ENCODE assay signal across 13 cellular contexts in the genomic region with DNA sequence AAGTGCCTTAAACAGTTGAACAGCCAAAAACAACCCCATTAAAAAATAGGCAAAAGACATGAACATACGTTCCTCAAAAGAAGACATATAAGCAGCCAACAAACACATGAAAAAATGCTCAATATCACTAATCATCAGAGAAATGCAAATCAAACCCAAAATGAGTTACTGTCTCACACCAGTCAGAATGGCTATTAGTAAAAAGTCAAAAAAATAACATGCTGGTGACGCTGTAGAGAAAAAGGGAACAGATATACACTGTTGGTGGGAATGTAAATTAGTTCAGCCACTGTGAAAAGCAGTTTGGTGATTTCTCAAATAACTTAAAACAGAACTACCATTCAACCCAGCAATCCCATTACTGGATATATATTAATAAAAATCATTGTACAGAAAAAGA. TPM values are rescaled to one million over a fixed set of nuclear protein-coding genes. Genes with fewer than 3 reads are reported as not detected.
DNase-seq lines count a peak whose midpoint lies in the region; ATAC-seq, FAIRE-seq and TF ChIP-seq lines count a peak whose summit lies in the region.
"Not testable (repeated sequence)": the region's sequence is repeated elsewhere in the genome, so short reads cannot be mapped to it uniquely, and the experiment has no call there.
"Had no signal": no experiment of that assay in that cellular context is flagged by ENCODE, and none has a peak within 500 bp of the region (broad histone marks: within the 10 kb centered on the region; RNA-seq: fewer than 3 reads in every experiment).

No MANE protein-coding gene starts in this region.

- H3K4me1 Mint-ChIP-seq in naive B cell: peaks cover 25 to 49% (median 47%) of the 10 kb centered on the region in 3 donors
- peaks cover 21 to 43% of the 10 kb centered on the region in 2 donors for H3K4me1 Mint-ChIP-seq in stimulated activated naive B cell treated with anti-CD40 and anti-IgM and Interleukin-4, amounts not matched to agents 10 μg/mL and 1 μg/mL and 100 μg/mL, for 72 hours

- H3K4me3 Mint-ChIP-seq in naive B cell: peak overlapping the region in 5 of 8 donors; percentile 2 to 70 (median 62)
- H3K4me3 Mint-ChIP-seq in stimulated activated naive B cell treated with anti-CD40 and anti-IgM and Interleukin-4, amounts not matched to agents 10 μg/mL and 1 μg/mL and 100 μg/mL, for 72 hours: not testable (repeated sequence)

- POLR2A ChIA-PET in GM12878 (lab: Charles Lee): interaction anchor here (0.6 kb wide), 1 partner anchor 40 kb away, joined by 4 read pairs; no protein-coding TSS in a partner anchor

- intact Hi-C loops in GM12878 (cut with micrococcal nuclease; ENCODE audit: unreplicated experiment): not testable (repeated sequence)

- not testable (repeated sequence) for H3K4me3 ChIP-seq in GM12864 (ENCODE audit: low read depth, low read length); OCI-LY3 (ENCODE audit: low read length); GM12878

- H3K27ac ChIP-seq in OCI-LY3 (ENCODE audit: low read length); GM12878 (ENCODE audit: control insufficient read depth, insufficient read depth): not testable (repeated sequence)

- RAD21 ChIA-PET in GM12878 (lab: Charles Lee; ENCODE audit: unreplicated experiment): interaction anchor here (2.2 to 2.6 kb wide), 2 partner anchors 26 to 77 kb away, joined by 6 to 8 read pairs; no protein-coding TSS in a partner anchor

- peaks cover 45% of the 10 kb centered on the region for H3K4me1 ChIP-seq in OCI-LY3 (ENCODE audit: low read length)
- not testable (repeated sequence) for H3K4me1 ChIP-seq in GM12878 (ENCODE audit: control insufficient read depth, insufficient read depth, low read length)

- peaks cover 72% of the 10 kb centered on the region for H3K27me3 ChIP-seq in OCI-LY3 (ENCODE audit: low read depth, low read length)
- H3K27me3 ChIP-seq in GM12878 (replicated peaks in 1 of 2; ENCODE audit: control insufficient read depth in 2 of 2, insufficient read depth in 2 of 2, low read length in 1 of 2): not testable (repeated sequence)

- not testable (repeated sequence) for TF ChIP-seq EP300 in GM12878 (IDR thresholded peaks at IDR 0.05; ENCODE audit: borderline replicate concordance in 1 of 2, control insufficient read depth in 1 of 2, low read depth in 2 of 2, low read length in 2 of 2)

- CTCF ChIA-PET in GM12878 (lab: Yijun Ruan, JAX): interaction anchor here (1.1 to 2.9 kb wide), 7 partner anchors 10 to 153 kb away, joined by 3 to 12 read pairs (median 4); no protein-coding TSS in a partner anchor

- FAIRE-seq in GM12891 (lab: Jason Lieb, UNC); GM12878 (lab: Jason Lieb, UNC): not testable (repeated sequence)

- DNase-seq in GM12864 (ENCODE audit: low read depth) (peak; percentile 34), GM12878 (ENCODE audit: low read depth, low spot score) (peak; percentile 28), naive B cell (peak; percentile 12)
- DNase-seq in GM12891 (ENCODE audit: insufficient read length, low spot score); stimulated activated naive B cell treated with anti-CD40 and anti-IgM and Interleukin-4, amounts not matched to agents 10 μg/mL and 1 μg/mL and 100 μg/mL, for 72 hours: not testable (repeated sequence)

- ATAC-seq in GM12878: peak; percentile 81
- not testable (repeated sequence) for ATAC-seq in naive B cell (ENCODE audit: low read depth in 2 of 2)
- ATAC-seq in stimulated activated naive B cell treated with anti-CD40 and anti-IgM and Interleukin-4, amounts not matched to agents 10 μg/mL and 1 μg/mL and 100 μg/mL, for 72 hours (replicated peaks): peak; percentile 91 to 93

- SMC1A ChIA-PET in GM12878 (lab: Charles Lee; ENCODE audit: uncharacterized antibody, unreplicated experiment): interaction anchor here (0.9 to 4.5 kb wide), 8 partner anchors 9 to 154 kb away, joined by 3 to 16 read pairs (median 5); a partner anchor contains a TSS

- not testable (repeated sequence) for TF ChIP-seq POLR2A in GM12891 (IDR thresholded peaks at IDR 0.05; ENCODE audit: low read depth, low read length); GM12878 (IDR thresholded peaks at IDR 0.05; ENCODE audit: low read depth, low read length)

- H2AFZ ChIP-seq in OCI-LY3 (ENCODE audit: low read depth, low read length); GM12878 (ENCODE audit: control insufficient read depth, low read depth, low read length): not testable (repeated sequence)

- not testable (repeated sequence) for H3K36me3 ChIP-seq in OCI-LY3 (replicated peaks; ENCODE audit: low read depth, low read length); GM12878 (ENCODE audit: control insufficient read depth in 2 of 2, insufficient read depth in 2 of 2, low read length in 1 of 2)

- in situ Hi-C loops in GM12878 (cut with MboI): not testable (repeated sequence)

- not testable (repeated sequence) for TF ChIP-seq CTCF in GM12864 (IDR thresholded peaks at IDR 0.05; ENCODE audit: low read depth, low read length, missing control alignments); OCI-LY3 (IDR thresholded peaks at IDR 0.05; ENCODE audit: low read depth, low read length); GM12878 (IDR thresholded peaks at IDR 0.05 in 2 of 3, conservative IDR thresholded peaks at IDR 0.05 in 1 of 3; ENCODE audit: control insufficient read depth in 2 of 3, extremely low read depth in 1 of 3, insufficient read depth in 1 of 3, low read depth in 3 of 3, low read length in 3 of 3)

- TF ChIP-seq RAD21 in GM12878 (IDR thresholded peaks at IDR 0.05; ENCODE audit: insufficient read depth, low read depth, low read length): not testable (repeated sequence)

- H3K9me3 ChIP-seq in OCI-LY3 (ENCODE audit: insufficient read depth, low read length); GM12878 (replicated peaks; ENCODE audit: control insufficient read depth, insufficient read depth, low read length): not testable (repeated sequence)

- not testable (repeated sequence) for H3K79me2 ChIP-seq in OCI-LY3 (ENCODE audit: low read length); GM12878 (ENCODE audit: control insufficient read depth, insufficient read depth, low read length)

- peak overlapping the region in 1 of 6 donors; percentile 16 for H3K27ac Mint-ChIP-seq in naive B cell
- not testable (repeated sequence) for H3K27ac Mint-ChIP-seq in stimulated activated naive B cell treated with anti-CD40 and anti-IgM and Interleukin-4, amounts not matched to agents 10 μg/mL and 1 μg/mL and 100 μg/mL, for 72 hours

- H3K4me2 ChIP-seq in OCI-LY3 (ENCODE audit: low read length): peak overlapping the region; percentile 45
- not testable (repeated sequence) for H3K4me2 ChIP-seq in GM12878 (ENCODE audit: control insufficient read depth, insufficient read depth)

- WGBS in GM12878 (ENCODE audit: insufficient coverage, insufficient replicate concordance, low lambda C conversion rate, missing lambda C conversion rate): 0% methylated on average over 2 of the region's 2 CpGs

- not testable (repeated sequence) for H4K20me1 ChIP-seq in OCI-LY3 (ENCODE audit: insufficient read depth, low read length); GM12878 (ENCODE audit: control insufficient read depth, insufficient read depth)

- H3K9me3 Mint-ChIP-seq in naive B cell; stimulated activated naive B cell treated with anti-CD40 and anti-IgM and Interleukin-4, amounts not matched to agents 10 μg/mL and 1 μg/mL and 100 μg/mL, for 72 hours: not testable (repeated sequence)

- H3K36me3 Mint-ChIP-seq in naive B cell; stimulated activated naive B cell treated with anti-CD40 and anti-IgM and Interleukin-4, amounts not matched to agents 10 μg/mL and 1 μg/mL and 100 μg/mL, for 72 hours: not testable (repeated sequence)

- BruUV-seq in GM12878 (replicated peaks; lab: Mats Ljungman, UMichigan): not testable (repeated sequence)

- not testable (repeated sequence) for H3K27me3 Mint-ChIP-seq in naive B cell; stimulated activated naive B cell treated with anti-CD40 and anti-IgM and Interleukin-4, amounts not matched to agents 10 μg/mL and 1 μg/mL and 100 μg/mL, for 72 hours

- not testable (repeated sequence) for H3K9ac ChIP-seq in OCI-LY3 (ENCODE audit: low read length); GM12878 (ENCODE audit: control insufficient read depth, insufficient read depth, low read length)

RNA-seq across cellular contexts. Expression of a gene that starts 6.0 kb away (rescaled TPM):
- polyA plus RNA-seq in GM12891 (2012; ENCODE audit: low read depth, missing spikeins): not detected
- total RNA-seq in GM12878 (2013; cell fraction: nucleolus; rRNA removed): not detected in 2 replicates
- not detected in 2 replicates for total RNA-seq in GM12878 (2014; rRNA removed)
- not detected in 2 replicates for total RNA-seq in GM12878 (2014; rRNA removed; fragmentation: Illumina TruSeq; extraction: Trizol)
- total RNA-seq in GM12878 (2021): not detected in 2 replicates
- polyA plus RNA-seq in GM12878 (2011; ENCODE audit: low read depth): not detected
- polyA plus RNA-seq in GM12878 (2011; rRNA removed): not detected in 2 replicates
- polyA plus RNA-seq in GM12878 (2011; cell fraction: cytosol; rRNA removed): not detected in 2 replicates
- not detected in 2 replicates for polyA plus RNA-seq in GM12878 (2011; cell fraction: nucleus; rRNA removed)
- polyA plus RNA-seq in GM12878 (2012): not detected in 2 replicates
- 0.12 TPM in 1 of 2 replicates, not detected in the other for polyA plus RNA-seq in GM12878 (2014; fragmentation: Illumina TruSeq; extraction: Trizol)
- polyA plus RNA-seq in GM12878 (2014; fragmentation: Nextera tagmentation; extraction: Ambion mirVana): not detected
- polyA plus RNA-seq in GM12878 (2014; rRNA removed): not detected in 2 replicates
- not detected for polyA plus RNA-seq in GM12878 (2016; fragmentation: Nextera tagmentation; extraction: Ambion mirVana)
- not detected in 2 replicates for polyA minus RNA-seq in GM12878 (2011; rRNA and poly(A)+ RNA removed)
- polyA minus RNA-seq in GM12878 (2011; cell fraction: cytosol; rRNA and poly(A)+ RNA removed): not detected in 2 replicates
- polyA minus RNA-seq in GM12878 (2011; cell fraction: nucleus; rRNA and poly(A)+ RNA removed): not detected in 2 replicates
- not detected for polyA plus RNA-seq in naive B cell (ENCODE audit: low read depth in 6 of 6)
- total RNA-seq: A673; Calu3; CD4-positive, alpha-beta T cell; CD8-positive, alpha-beta T cell had no signal
- polyA plus RNA-seq: AG04450, BJ had no signal

RNA-seq across cellular contexts. Expression of a gene that starts 8.8 kb away (rescaled TPM):
- polyA plus RNA-seq in GM12891 (2012; ENCODE audit: low read depth, missing spikeins): not detected
- not detected in 2 replicates for total RNA-seq in GM12878 (2013; cell fraction: nucleolus; rRNA removed)
- total RNA-seq in GM12878 (2014; rRNA removed) (not detected in 2 replicates), GM12878 (2014; rRNA removed; fragmentation: Illumina TruSeq; extraction: Trizol) (not detected in 2 replicates), GM12878 (2021) (not detected in 2 replicates)
- not detected for polyA plus RNA-seq in GM12878 (2011; ENCODE audit: low read depth)
- polyA plus RNA-seq in GM12878 (2011; rRNA removed) (not detected in 2 replicates), GM12878 (2014; fragmentation: Illumina TruSeq; extraction: Trizol) (not detected in 2 replicates), GM12878 (2014; fragmentation: Nextera tagmentation; extraction: Ambion mirVana) (not detected), GM12878 (2014; rRNA removed) (not detected in 2 replicates), GM12878 (2016; fragmentation: Nextera tagmentation; extraction: Ambion mirVana) (not detected), naive B cell (ENCODE audit: low read depth in 6 of 6) (not detected)
- polyA plus RNA-seq in GM12878 (2011; cell fraction: cytosol; rRNA removed): not detected in 2 replicates
- not detected in 2 replicates for polyA plus RNA-seq in GM12878 (2011; cell fraction: nucleus; rRNA removed)
- polyA plus RNA-seq in GM12878 (2012): not detected in 2 replicates
- not detected in 2 replicates for polyA minus RNA-seq in GM12878 (2011; rRNA and poly(A)+ RNA removed)
- not detected in 2 replicates for polyA minus RNA-seq in GM12878 (2011; cell fraction: cytosol; rRNA and poly(A)+ RNA removed)
- not detected in 2 replicates for polyA minus RNA-seq in GM12878 (2011; cell fraction: nucleus; rRNA and poly(A)+ RNA removed)
- total RNA-seq: A673; Caco-2; Calu3; CD4-positive, alpha-beta T cell; CD8-positive, alpha-beta T cell had no signal
- polyA plus RNA-seq: AG04450, BJ had no signal

RNA-seq across cellular contexts. Expression of a gene that starts 14.0 kb away (rescaled TPM):
- polyA plus RNA-seq in GM12891 (2012; ENCODE audit: low read depth, missing spikeins): not detected
- not detected in 2 replicates for total RNA-seq in GM12878 (2013; cell fraction: nucleolus; rRNA removed)
- total RNA-seq in GM12878 (2014; rRNA removed) (not detected in 2 replicates), GM12878 (2014; rRNA removed; fragmentation: Illumina TruSeq; extraction: Trizol) (not detected in 2 replicates), GM12878 (2021) (not detected in 2 replicates)
- polyA plus RNA-seq in GM12878 (2011; ENCODE audit: low read depth): not detected
- polyA plus RNA-seq in GM12878 (2011; rRNA removed) (not detected in 2 replicates), GM12878 (2014; fragmentation: Illumina TruSeq; extraction: Trizol) (not detected in 2 replicates), GM12878 (2014; fragmentation: Nextera tagmentation; extraction: Ambion mirVana) (not detected), GM12878 (2014; rRNA removed) (not detected in 2 replicates), GM12878 (2016; fragmentation: Nextera tagmentation; extraction: Ambion mirVana) (not detected), naive B cell (ENCODE audit: low read depth in 6 of 6) (not detected)
- polyA plus RNA-seq in GM12878 (2011; cell fraction: cytosol; rRNA removed): not detected in 2 replicates
- not detected in 2 replicates for polyA plus RNA-seq in GM12878 (2011; cell fraction: nucleus; rRNA removed)
- not detected in 2 replicates for polyA plus RNA-seq in GM12878 (2012)
- polyA minus RNA-seq in GM12878 (2011; rRNA and poly(A)+ RNA removed): not detected in 2 replicates
- polyA minus RNA-seq in GM12878 (2011; cell fraction: cytosol; rRNA and poly(A)+ RNA removed): not detected in 2 replicates
- polyA minus RNA-seq in GM12878 (2011; cell fraction: nucleus; rRNA and poly(A)+ RNA removed): not detected in 2 replicates
- total RNA-seq: A673; Caco-2; Calu3; CD4-positive, alpha-beta T cell; CD8-positive, alpha-beta T cell had no signal
- polyA plus RNA-seq: AG04450, BJ had no signal

RNA-seq across cellular contexts. Expression of a gene that starts 22.4 kb away (rescaled TPM):
- not detected for polyA plus RNA-seq in GM12891 (2012; ENCODE audit: low read depth, missing spikeins)
- total RNA-seq in GM12878 (2013; cell fraction: nucleolus; rRNA removed): not detected in 2 replicates
- total RNA-seq in GM12878 (2014; rRNA removed): 0.22 and 0.40 TPM in 2 replicates
- not detected in 2 replicates for total RNA-seq in GM12878 (2014; rRNA removed; fragmentation: Illumina TruSeq; extraction: Trizol)
- total RNA-seq in GM12878 (2021): not detected in 2 replicates
- not detected for polyA plus RNA-seq in GM12878 (2011; ENCODE audit: low read depth)
- polyA plus RNA-seq in GM12878 (2011; rRNA removed): 0.62 and 1.0 TPM in 2 replicates
- 1.0 and 2.2 TPM in 2 replicates for polyA plus RNA-seq in GM12878 (2011; cell fraction: cytosol; rRNA removed)
- 0.58 TPM in 1 of 2 replicates, not detected in the other for polyA plus RNA-seq in GM12878 (2011; cell fraction: nucleus; rRNA removed)
- polyA plus RNA-seq in GM12878 (2012): not detected in 2 replicates
- polyA plus RNA-seq in GM12878 (2014; fragmentation: Illumina TruSeq; extraction: Trizol): 0.15 TPM in 1 of 2 replicates, not detected in the other
- under 1 TPM in 1 of 2 experiments, not detected in 1; 0.42 TPM for polyA plus RNA-seq in GM12878 (2014; fragmentation: Nextera tagmentation; extraction: Ambion mirVana)
- polyA plus RNA-seq in GM12878 (2014; rRNA removed): 0.18 TPM in 1 of 2 replicates, not detected in the other
- polyA plus RNA-seq in GM12878 (2016; fragmentation: Nextera tagmentation; extraction: Ambion mirVana): not detected
- 0.80 TPM in 1 of 2 replicates, not detected in the other for polyA minus RNA-seq in GM12878 (2011; rRNA and poly(A)+ RNA removed)
- polyA minus RNA-seq in GM12878 (2011; cell fraction: cytosol; rRNA and poly(A)+ RNA removed): not detected in 2 replicates
- polyA minus RNA-seq in GM12878 (2011; cell fraction: nucleus; rRNA and poly(A)+ RNA removed): not detected in 2 replicates
- not detected for polyA plus RNA-seq in naive B cell (ENCODE audit: low read depth in 6 of 6)
- total RNA-seq: A673; Caco-2; Calu3; CD4-positive, alpha-beta T cell; CD8-positive, alpha-beta T cell had no signal
- polyA plus RNA-seq: AG04450, BJ had no signal

RNA-seq across cellular contexts. Expression of a gene that starts 51.8 kb away (rescaled TPM):
- not detected for polyA plus RNA-seq in GM12891 (2012; ENCODE audit: low read depth, missing spikeins)
- total RNA-seq in GM12878 (2013; cell fraction: nucleolus; rRNA removed): not detected in 2 replicates
- not detected in 2 replicates for total RNA-seq in GM12878 (2014; rRNA removed)
- total RNA-seq in GM12878 (2014; rRNA removed; fragmentation: Illumina TruSeq; extraction: Trizol): not detected in 2 replicates
- total RNA-seq in GM12878 (2021): not detected in 2 replicates
- not detected for polyA plus RNA-seq in GM12878 (2011; ENCODE audit: low read depth)
- not detected in 2 replicates for polyA plus RNA-seq in GM12878 (2011; rRNA removed)
- not detected in 2 replicates for polyA plus RNA-seq in GM12878 (2011; cell fraction: cytosol; rRNA removed)
- not detected in 2 replicates for polyA plus RNA-seq in GM12878 (2011; cell fraction: nucleus; rRNA removed)
- polyA plus RNA-seq in GM12878 (2012): not detected in 2 replicates
- not detected in 2 replicates for polyA plus RNA-seq in GM12878 (2014; fragmentation: Illumina TruSeq; extraction: Trizol)
- polyA plus RNA-seq in GM12878 (2014; fragmentation: Nextera tagmentation; extraction: Ambion mirVana): not detected
- not detected in 2 replicates for polyA plus RNA-seq in GM12878 (2014; rRNA removed)
- not detected for polyA plus RNA-seq in GM12878 (2016; fragmentation: Nextera tagmentation; extraction: Ambion mirVana)
- not detected in 2 replicates for polyA minus RNA-seq in GM12878 (2011; rRNA and poly(A)+ RNA removed)
- not detected in 2 replicates for polyA minus RNA-seq in GM12878 (2011; cell fraction: cytosol; rRNA and poly(A)+ RNA removed)
- not detected in 2 replicates for polyA minus RNA-seq in GM12878 (2011; cell fraction: nucleus; rRNA and poly(A)+ RNA removed)
- polyA plus RNA-seq in naive B cell (ENCODE audit: low read depth in 6 of 6): not detected
- total RNA-seq: A673; Caco-2; Calu3; CD4-positive, alpha-beta T cell; CD8-positive, alpha-beta T cell had no signal
- polyA plus RNA-seq: AG04450, BJ had no signal
